In the genomic region with DNA sequence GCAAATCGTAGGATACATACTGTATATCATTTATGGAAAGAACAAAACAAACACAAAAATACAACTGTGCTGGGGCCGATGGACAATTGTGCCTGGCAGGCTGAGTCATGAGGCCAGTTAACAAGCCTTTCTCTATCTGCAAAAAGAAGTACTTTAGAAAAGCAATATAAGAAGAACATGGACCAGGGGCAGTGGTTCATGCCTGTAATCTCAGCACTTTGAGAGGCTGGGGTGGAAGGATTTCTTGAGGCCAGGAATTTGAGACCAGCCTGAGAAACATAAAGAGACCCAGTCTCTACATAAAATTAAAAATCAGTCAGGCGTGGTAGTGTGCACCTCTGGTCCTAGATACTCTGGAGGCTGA, we compare ENCODE assay signal across 8 cellular contexts.
DNase-seq lines count a peak whose midpoint lies in the region; TF ChIP-seq lines count a peak whose summit lies in the region.

No MANE protein-coding gene starts in this region.

- H4K20me1 ChIP-seq in BLaER1 (no peaks in the 10 kb centered on the region), OCI-LY1 (ENCODE audit: insufficient read depth, low read length) (no peaks in the 10 kb centered on the region)

- H3K9ac ChIP-seq in BLaER1 (no peak overlapping the region), OCI-LY1 (ENCODE audit: low read length) (peak overlapping the region; percentile 57; the same call in 1 of the 2 replicates)

- H3K36me3 Mint-ChIP-seq in nephron (ENCODE audit: low read depth): no peaks in the 10 kb centered on the region

- no peaks in the 10 kb centered on the region for H3K9me3 ChIP-seq in BLaER1
- H3K9me3 ChIP-seq in OCI-LY1 (ENCODE audit: low read length): no peaks in the 10 kb centered on the region

- TF ChIP-seq CTCF in OCI-LY1 (IDR thresholded peaks at IDR 0.05; ENCODE audit: low read length): no peak
- TF ChIP-seq CTCF in coronary artery (IDR thresholded peaks at IDR 0.05): no peak
- no peak for TF ChIP-seq CTCF in nephron (IDR thresholded peaks at IDR 0.05; ENCODE audit: unreplicated experiment in 3 of 3)

- H3K27ac Mint-ChIP-seq in nephron: peak overlapping the region; percentile 78 to 93 (median 80)

- H3K4me1 Mint-ChIP-seq in nephron: peaks cover 32% of the 10 kb centered on the region

- no peaks in the 10 kb centered on the region for H3K9me2 ChIP-seq in OCI-LY1 (ENCODE audit: low read depth, low read length)

- H3K4me1 ChIP-seq in BLaER1 (peaks cover 88% of the 10 kb centered on the region), OCI-LY1 (ENCODE audit: insufficient read depth, low read length, severe bottlenecking) (peaks cover 84% of the 10 kb centered on the region)

- no peaks in the 10 kb centered on the region for H3K79me2 ChIP-seq in OCI-LY1 (ENCODE audit: insufficient read depth, low read length)

- peak overlapping the region in 2 of 3 experiments; percentile 53 to 62 for H3K4me3 Mint-ChIP-seq in nephron

- H3F3A ChIP-seq in OCI-LY1 (ENCODE audit: insufficient read depth, low read length): peaks cover 5% of the 10 kb centered on the region; the same call in 1 of the 2 replicates

- H3K9me3 Mint-ChIP-seq in nephron: no peaks in the 10 kb centered on the region

- no peak overlapping the region; the same call in 1 of the 2 replicates for H3K27ac ChIP-seq in BLaER1
- peak overlapping the region; percentile 89 for H3K27ac ChIP-seq in OCI-LY1 (ENCODE audit: low read depth, low read length, poor library complexity, severe bottlenecking)
- H3K27ac ChIP-seq in coronary artery: peak overlapping the region; percentile 25 to 88

- H3K4me3 ChIP-seq in BLaER1 (no peak overlapping the region), OCI-LY1 (ENCODE audit: low read depth, low read length, poor library complexity, severe bottlenecking) (peak overlapping the region; percentile 22), coronary artery (peak overlapping the region; percentile 54)

- H3K4me2 ChIP-seq in BLaER1 (peak overlapping the region; percentile 52), OCI-LY1 (ENCODE audit: low read length) (peak overlapping the region; percentile 48)

- DNase-seq in coronary artery (ENCODE audit: low spot score): no peak
- no peak for DNase-seq in NCI-H2196 treated with DMSO at 0.1 percent for 48 hours (lab: John Stamatoyannopoulos, UW; ENCODE audit: unreplicated experiment)
- no peak for DNase-seq in NCI-H446 treated with DMSO at 0.1 percent for 48 hours (lab: John Stamatoyannopoulos, UW)
- DNase-seq in NCI-H345 (lab: John Stamatoyannopoulos, UW): no peak
- DNase-seq in activated CD4-positive, alpha-beta T cell treated with anti-CD3 and anti-CD28 coated beads, Interleukin-2, amount 50 U/mL, for 4 hours: no peak

- H3K36me3 ChIP-seq in BLaER1: no peaks in the 10 kb centered on the region
- no peaks in the 10 kb centered on the region for H3K36me3 ChIP-seq in OCI-LY1 (ENCODE audit: insufficient read depth, low read length)

- H3K27me3 Mint-ChIP-seq in nephron (ENCODE audit: low read depth): no peaks in the 10 kb centered on the region

- H2AFZ ChIP-seq in OCI-LY1 (ENCODE audit: low read length): no peak overlapping the region

- H3K27me3 ChIP-seq in BLaER1 (no peaks in the 10 kb centered on the region), OCI-LY1 (ENCODE audit: insufficient read depth, low read length) (no peaks in the 10 kb centered on the region)
